Comparison of ENCODE assay signal across 1 cellular context in genomic region chr1:204356997-204357396, GRCh38.
TF ChIP-seq lines count a peak whose summit lies in the region.

No MANE protein-coding gene starts in this region.

TF ChIP-seq in IMR-90, 13 proteins besides CTCF, POLR2A, EP300 and RAD21 (continued from another document):
- TF ChIP-seq, protein P1, sequence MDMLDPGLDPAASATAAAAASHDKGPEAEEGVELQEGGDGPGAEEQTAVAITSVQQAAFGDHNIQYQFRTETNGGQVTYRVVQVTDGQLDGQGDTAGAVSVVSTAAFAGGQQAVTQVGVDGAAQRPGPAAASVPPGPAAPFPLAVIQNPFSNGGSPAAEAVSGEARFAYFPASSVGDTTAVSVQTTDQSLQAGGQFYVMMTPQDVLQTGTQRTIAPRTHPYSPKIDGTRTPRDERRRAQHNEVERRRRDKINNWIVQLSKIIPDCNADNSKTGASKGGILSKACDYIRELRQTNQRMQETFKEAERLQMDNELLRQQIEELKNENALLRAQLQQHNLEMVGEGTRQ (IDR thresholded peaks at IDR 0.05; ENCODE audit: low read depth, low read length): no peak
- TF ChIP-seq SMC3 (IDR thresholded peaks at IDR 0.05; ENCODE audit: low read depth, low read length) (no peak), FOS (IDR thresholded peaks at IDR 0.05; ENCODE audit: low read depth, low read length) (no peak), RFX5 (IDR thresholded peaks at IDR 0.05; ENCODE audit: low read depth, low read length) (no peak), RCOR1 (IDR thresholded peaks at IDR 0.05; ENCODE audit: insufficient replicate concordance, low read length) (no peak), CEBPB (IDR thresholded peaks at IDR 0.05; ENCODE audit: low read depth, low read length) (no peak), BHLHE40 (IDR thresholded peaks at IDR 0.05; ENCODE audit: low read depth, low read length) (no peak), MXI1 (IDR thresholded peaks at IDR 0.05; ENCODE audit: borderline replicate concordance, low read depth, low read length) (no peak), ELK1 (IDR thresholded peaks at IDR 0.05; ENCODE audit: borderline replicate concordance, low read depth, low read length) (no peak)
